Comparison of ENCODE assay signal across 1 cellular context in genomic region chr22:37633082-37633692, GRCh38.
TF ChIP-seq lines count a peak whose summit lies in the region.

No MANE protein-coding gene starts in this region.

TF ChIP-seq in HepG2, 621 proteins besides CTCF, POLR2A, EP300 and RAD21:
- TF ChIP-seq ZNF563 (CRISPR knock-in tag; IDR thresholded peaks at IDR 0.05) (no peak), ZFP36L2 (CRISPR knock-in tag; IDR thresholded peaks at IDR 0.05) (no peak), ZNF878 (CRISPR knock-in tag; IDR thresholded peaks at IDR 0.05) (0 out of 2 replicates have a peak, but pooled peaks have one; percentile 12), ZNF550 (CRISPR knock-in tag; IDR thresholded peaks at IDR 0.05; ENCODE audit: borderline replicate concordance) (no peak), CREB3 (CRISPR knock-in tag; IDR thresholded peaks at IDR 0.05) (0 out of 2 replicates have a peak, but pooled peaks have one; percentile 51), GATAD2A (CRISPR knock-in tag; IDR thresholded peaks at IDR 0.05) (0 out of 2 replicates have a peak, but pooled peaks have one; percentile 3), THRA (CRISPR knock-in tag; IDR thresholded peaks at IDR 0.05; ENCODE audit: borderline replicate concordance) (peak; percentile 3; the same call in 1 of the 2 replicates), ATAD3A (CRISPR knock-in tag; IDR thresholded peaks at IDR 0.05) (no peak), POGZ (CRISPR knock-in tag; IDR thresholded peaks at IDR 0.05) (peak; percentile 9; the same call in 1 of the 2 replicates), MAF1 (CRISPR knock-in tag; IDR thresholded peaks at IDR 0.05; ENCODE audit: borderline replicate concordance) (no peak), MTA3 (CRISPR knock-in tag; IDR thresholded peaks at IDR 0.05) (no peak), SOX13 (IDR thresholded peaks at IDR 0.05) (no peak), SOX13 (CRISPR knock-in tag; conservative IDR thresholded peaks at IDR 0.05 in 1 of 2, IDR thresholded peaks at IDR 0.05 in 1 of 2) (no peak), ATF7 (IDR thresholded peaks at IDR 0.05) (no peak), ATF7 (CRISPR knock-in tag; IDR thresholded peaks at IDR 0.05) (no peak), RARA (CRISPR knock-in tag; IDR thresholded peaks at IDR 0.05) (peak; percentile 41; the same call in 1 of the 2 replicates), SMC3 (IDR thresholded peaks at IDR 0.05; ENCODE audit: low read length) (no peak), ELF1 (CRISPR knock-in tag; IDR thresholded peaks at IDR 0.05) (peak; percentile 77), GZF1 (CRISPR knock-in tag; IDR thresholded peaks at IDR 0.05) (no peak), U2AF1 (optimal IDR thresholded peaks at IDR 0.05; ENCODE audit: low read depth, low read length) (peak; percentile 15), ZNF749 (CRISPR knock-in tag; IDR thresholded peaks at IDR 0.05; ENCODE audit: borderline replicate concordance) (no peak), ADNP (CRISPR knock-in tag; IDR thresholded peaks at IDR 0.05) (no peak), MAZ (IDR thresholded peaks at IDR 0.05; ENCODE audit: borderline replicate concordance, low read depth, low read length) (no peak), MAZ (CRISPR knock-in tag; IDR thresholded peaks at IDR 0.05; ENCODE audit: low read depth) (no peak), THAP9 (CRISPR knock-in tag; IDR thresholded peaks at IDR 0.05; ENCODE audit: borderline replicate concordance) (0 out of 2 replicates have a peak, but pooled peaks have one; percentile 35)
